1 cellular context compared by ENCODE assay signal in genomic region chr15:65287515-65287845, GRCh38.
TF ChIP-seq lines count a peak whose summit lies in the region.

No MANE protein-coding gene starts in this region.

TF ChIP-seq in HepG2, 621 proteins besides CTCF, POLR2A, EP300 and RAD21:
- no peak for TF ChIP-seq ZNF512 (CRISPR knock-in tag; IDR thresholded peaks at IDR 0.05)
- 0 out of 2 replicates have a peak, but pooled peaks have one; percentile 3 for TF ChIP-seq ZNF605 (CRISPR knock-in tag; IDR thresholded peaks at IDR 0.05)
- TF ChIP-seq FOXP4 (CRISPR knock-in tag; IDR thresholded peaks at IDR 0.05), result no peak
- no peak for TF ChIP-seq MYNN (CRISPR knock-in tag; IDR thresholded peaks at IDR 0.05; ENCODE audit: low read depth)
- TF ChIP-seq ZNF3 (CRISPR knock-in tag; IDR thresholded peaks at IDR 0.05), result no peak
- TF ChIP-seq GLI4 (CRISPR knock-in tag; IDR thresholded peaks at IDR 0.05; ENCODE audit: borderline replicate concordance), result 0 out of 2 replicates have a peak, but pooled peaks have one; percentile 48
